In the genomic region with DNA sequence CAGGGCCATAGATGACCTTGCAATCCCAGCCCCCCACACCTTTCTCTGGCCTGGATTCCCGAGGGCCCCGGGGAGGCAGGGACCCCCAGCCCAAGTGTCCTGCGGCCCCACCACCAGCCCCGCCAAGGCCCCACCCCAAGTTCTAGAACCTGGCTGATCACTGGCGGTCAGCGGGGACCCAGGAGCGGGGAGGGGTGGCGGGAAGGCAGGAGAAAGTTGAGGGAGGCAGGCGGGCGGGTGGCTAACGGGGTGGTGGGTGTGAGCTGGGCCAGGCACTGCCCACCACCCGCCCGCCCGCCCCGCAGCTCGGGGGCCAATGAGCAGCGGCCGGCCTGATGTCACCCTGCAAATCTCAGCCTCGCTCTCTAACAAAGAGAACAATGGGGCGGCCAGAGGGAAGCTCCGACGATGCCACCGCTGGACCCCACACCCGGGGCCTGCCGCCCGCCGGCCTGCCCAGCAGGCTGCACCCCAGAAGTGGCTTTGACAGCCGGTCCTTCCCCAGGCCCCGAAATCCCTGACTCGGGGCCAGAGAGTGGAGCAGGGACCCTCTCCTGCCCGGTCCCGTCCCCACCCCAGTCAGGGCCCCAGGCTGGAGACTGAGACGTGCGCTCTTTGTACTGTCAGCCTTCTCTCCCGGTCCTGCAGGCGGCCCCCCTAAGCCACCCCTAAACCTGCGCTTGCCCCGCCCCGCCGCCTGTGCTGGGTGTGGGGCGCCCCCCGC, we compare ENCODE assay signal across 9 cellular contexts. TPM values are rescaled to one million over a fixed set of nuclear protein-coding genes. Genes with fewer than 3 reads are reported as not detected.
DNase-seq lines count a peak whose midpoint lies in the region; ATAC-seq and TF ChIP-seq lines count a peak whose summit lies in the region.
"Had no signal": no experiment of that assay in that cellular context is flagged by ENCODE, and none has a peak within 500 bp of the region (broad histone marks: within the 10 kb centered on the region; RNA-seq: fewer than 3 reads in every experiment).

No MANE protein-coding gene starts in this region.

- H3K4me1 ChIP-seq in fibroblast of lung (ENCODE audit: control insufficient read depth, extremely low read depth, insufficient read depth, low read length): peaks cover 7% of the 10 kb centered on the region

- H3K9me3 Mint-ChIP-seq in activated CD4-positive, alpha-beta T cell treated with anti-CD3 and anti-CD28 coated beads, Interleukin-2, amount 10 ng/mL, durations not matched to agents 7 days and 5 days: no peaks in the 10 kb centered on the region
- H3K9me3 Mint-ChIP-seq in activated CD4-positive, alpha-beta T cell treated with anti-CD3 and anti-CD28 coated beads for 36 hours (ENCODE audit: low read depth): no peaks in the 10 kb centered on the region
- H3K9me3 Mint-ChIP-seq in nephron: no peaks in the 10 kb centered on the region

- H3K4me1 Mint-ChIP-seq in activated CD4-positive, alpha-beta T cell treated with anti-CD3 and anti-CD28 coated beads, Interleukin-2, amount 10 ng/mL, durations not matched to agents 7 days and 5 days: peaks cover 11% of the 10 kb centered on the region
- no peaks in the 10 kb centered on the region for H3K4me1 Mint-ChIP-seq in activated CD4-positive, alpha-beta T cell treated with anti-CD3 and anti-CD28 coated beads for 36 hours
- no peaks in the 10 kb centered on the region for H3K4me1 Mint-ChIP-seq in nephron

- H3K27ac ChIP-seq in fibroblast of lung (ENCODE audit: insufficient read depth, low read length): peak overlapping the region; percentile 83

- no peak overlapping the region for H3K27ac Mint-ChIP-seq in activated CD4-positive, alpha-beta T cell treated with anti-CD3 and anti-CD28 coated beads, Interleukin-2, amount 10 ng/mL, durations not matched to agents 7 days and 5 days
- H3K27ac Mint-ChIP-seq in activated CD4-positive, alpha-beta T cell treated with anti-CD3 and anti-CD28 coated beads for 36 hours: no peak overlapping the region
- H3K27ac Mint-ChIP-seq in nephron: peak overlapping the region in 1 of 3 experiments; percentile 81
- H3K27ac Mint-ChIP-seq: activated naive CD8-positive, alpha-beta T cell had no signal

- no peaks in the 10 kb centered on the region for H3K9me3 ChIP-seq in fibroblast of lung (ENCODE audit: control insufficient read depth, insufficient read depth, low read depth, low read length)

- no peaks in the 10 kb centered on the region for H4K20me1 ChIP-seq in fibroblast of lung (ENCODE audit: control insufficient read depth, extremely low read depth, insufficient read depth, low read length)

- no peaks in the 10 kb centered on the region for H3K27me3 ChIP-seq in fibroblast of lung (ENCODE audit: control insufficient read depth, insufficient read depth, low read length)

- no peak for ATAC-seq in activated CD4-positive, alpha-beta T cell treated with anti-CD3 and anti-CD28 coated beads for 36 hours

- no peaks in the 10 kb centered on the region for H3K36me3 ChIP-seq in fibroblast of lung (ENCODE audit: control insufficient read depth, insufficient read depth, low read length)

- in situ Hi-C loops in SK-MEL-5 (cut with HindIII; ENCODE audit: low pct_unique_long_range_greater_than_20kb, low sequenced_read_pairs): no loop called here

- peaks cover 43% of the 10 kb centered on the region for H3K79me2 ChIP-seq in fibroblast of lung (ENCODE audit: control insufficient read depth, insufficient read depth, low read length)

- CTCF ChIA-PET in activated CD4-positive, alpha-beta T cell treated with anti-CD3 and anti-CD28 coated beads, Interleukin-2, amount 10 ng/mL, durations not matched to agents 7 days and 5 days (lab: Charles Lee): no interaction called here
- CTCF ChIA-PET in activated CD4-positive, alpha-beta T cell treated with anti-CD3 and anti-CD28 coated beads for 36 hours (lab: Charles Lee): no interaction called here

- TF ChIP-seq CTCF in fibroblast of lung (conservative IDR thresholded peaks at IDR 0.05 in 1 of 2, IDR thresholded peaks at IDR 0.05 in 1 of 2; ENCODE audit: low read depth in 1 of 2, low read length in 2 of 2) (no peak), nephron (IDR thresholded peaks at IDR 0.05; ENCODE audit: unreplicated experiment in 3 of 3) (no peak)

- POLR2A ChIA-PET in activated CD4-positive, alpha-beta T cell treated with anti-CD3 and anti-CD28 coated beads, Interleukin-2, amount 10 ng/mL, durations not matched to agents 7 days and 5 days (lab: Charles Lee): no interaction called here
- POLR2A ChIA-PET in activated CD4-positive, alpha-beta T cell treated with anti-CD3 and anti-CD28 coated beads for 36 hours (lab: Charles Lee): no interaction called here

- H3K4me2 ChIP-seq in fibroblast of lung (ENCODE audit: extremely low read depth, insufficient read depth, low read length): peak overlapping the region; percentile 80

- peak overlapping the region; percentile 67 to 84 (median 79) for H3K4me3 ChIP-seq in fibroblast of lung (replicated peaks in 1 of 4; ENCODE audit: control extremely low read depth in 1 of 4, insufficient read depth in 1 of 4, low read depth in 3 of 4, low read length in 4 of 4)

- H2AFZ ChIP-seq in fibroblast of lung (ENCODE audit: low read length): no peak overlapping the region

- DNase-seq in activated CD4-positive, alpha-beta T cell treated with anti-CD3 and anti-CD28 coated beads, Interleukin-2, amount 10 ng/mL, durations not matched to agents 7 days and 5 days: no peak
- no peak for DNase-seq in activated CD4-positive, alpha-beta T cell treated with anti-CD3 and anti-CD28 coated beads for 36 hours
- DNase-seq in SK-MEL-5 (ENCODE audit: low read depth, low spot score) (peak; percentile 22), fibroblast of lung (ENCODE audit: low read depth in 2 of 2) (peak; percentile 79 to 87), DMS53 treated with DMSO at 0.1 percent for 48 hours (lab: John Stamatoyannopoulos, UW; ENCODE audit: unreplicated experiment) (no peak), LoVo (ENCODE audit: low spot score) (no peak)
- no peak for DNase-seq in activated CD8-positive, alpha-beta memory T cell treated with anti-CD3 and anti-CD28 coated beads, Interleukin-2, amount 50 U/mL, for 4 hours

- intact Hi-C loops in activated CD4-positive, alpha-beta T cell treated with anti-CD3 and anti-CD28 coated beads for 36 hours (cut with DNase I, micrococcal nuclease): no loop called here

- H3K9ac ChIP-seq in fibroblast of lung (ENCODE audit: insufficient read depth, low read length): peak overlapping the region; percentile 89

- H3K4me3 Mint-ChIP-seq in activated CD4-positive, alpha-beta T cell treated with anti-CD3 and anti-CD28 coated beads, Interleukin-2, amount 10 ng/mL, durations not matched to agents 7 days and 5 days: peak overlapping the region; percentile 27
- H3K4me3 Mint-ChIP-seq in activated CD4-positive, alpha-beta T cell treated with anti-CD3 and anti-CD28 coated beads for 36 hours: no peak overlapping the region
- H3K4me3 Mint-ChIP-seq in nephron: peak overlapping the region; percentile 76 to 80 (median 79)
- H3K4me3 Mint-ChIP-seq: activated naive CD8-positive, alpha-beta T cell had no signal

- H3K36me3 Mint-ChIP-seq in activated CD4-positive, alpha-beta T cell treated with anti-CD3 and anti-CD28 coated beads, Interleukin-2, amount 10 ng/mL, durations not matched to agents 7 days and 5 days (ENCODE audit: low read depth): no peaks in the 10 kb centered on the region
- H3K36me3 Mint-ChIP-seq in activated CD4-positive, alpha-beta T cell treated with anti-CD3 and anti-CD28 coated beads for 36 hours (ENCODE audit: low read depth): no peaks in the 10 kb centered on the region
- peaks cover 23% of the 10 kb centered on the region for H3K36me3 Mint-ChIP-seq in nephron (ENCODE audit: low read depth)
- H3K36me3 Mint-ChIP-seq: activated naive CD8-positive, alpha-beta T cell had no signal

- peaks cover 13% of the 10 kb centered on the region for H3K27me3 Mint-ChIP-seq in activated CD4-positive, alpha-beta T cell treated with anti-CD3 and anti-CD28 coated beads, Interleukin-2, amount 10 ng/mL, durations not matched to agents 7 days and 5 days
- peaks cover 7% of the 10 kb centered on the region for H3K27me3 Mint-ChIP-seq in activated CD4-positive, alpha-beta T cell treated with anti-CD3 and anti-CD28 coated beads for 36 hours
- peaks cover 5% of the 10 kb centered on the region for H3K27me3 Mint-ChIP-seq in nephron (ENCODE audit: low read depth)
- H3K27me3 Mint-ChIP-seq: activated naive CD8-positive, alpha-beta T cell had no signal

RNA-seq across cellular contexts. Expression of gene MEX3D, which starts 1.6 kb away (rescaled TPM):
- total RNA-seq in activated CD4-positive, alpha-beta T cell treated with anti-CD3 and anti-CD28 coated beads, Interleukin-2, amount 10 ng/mL, durations not matched to agents 7 days and 5 days: 10 to 100 TPM in 1 of 2 experiments, 1 to 10 TPM in 1; 10.0 to 12.1 TPM
- total RNA-seq in activated CD4-positive, alpha-beta T cell treated with anti-CD3 and anti-CD28 coated beads for 36 hours: 1 to 10 TPM; 6.2 to 6.7 TPM
- total RNA-seq in SK-MEL-5 (2014; rRNA removed; shearing (Covaris generic)): 7.9 and 11.6 TPM in 2 replicates
- polyA plus RNA-seq in SK-MEL-5 (2015; cell fraction: cytosol; rRNA removed): 11.5 and 16.0 TPM in 2 replicates
- 0.19 and 2.1 TPM in 2 replicates for polyA plus RNA-seq in SK-MEL-5 (2015; cell fraction: nucleus; rRNA removed)
- total RNA-seq in fibroblast of lung: 33.0 and 40.1 TPM in 2 replicates
- 5.3 and 6.3 TPM in 2 replicates for polyA plus RNA-seq in fibroblast of lung
- 10.3 and 15.2 TPM in 2 replicates for polyA plus RNA-seq in fibroblast of lung (2012)
- polyA minus RNA-seq in fibroblast of lung (ENCODE audit: low replicate concordance): 3.8 and 4.1 TPM in 2 replicates

RNA-seq across cellular contexts. Expression of gene MBD3, which starts 26.1 kb away (rescaled TPM):
- total RNA-seq in activated CD4-positive, alpha-beta T cell treated with anti-CD3 and anti-CD28 coated beads, Interleukin-2, amount 10 ng/mL, durations not matched to agents 7 days and 5 days: 10 to 100 TPM; 76.2 to 93.3 TPM
- total RNA-seq in activated CD4-positive, alpha-beta T cell treated with anti-CD3 and anti-CD28 coated beads for 36 hours: 10 to 100 TPM; 68.9 to 87.5 TPM
- 76.4 and 84.2 TPM in 2 replicates for total RNA-seq in SK-MEL-5 (2014; rRNA removed; shearing (Covaris generic))
- 100 and 107 TPM in 2 replicates for polyA plus RNA-seq in SK-MEL-5 (2015; cell fraction: cytosol; rRNA removed)
- polyA plus RNA-seq in SK-MEL-5 (2015; cell fraction: nucleus; rRNA removed): 86.3 and 103 TPM in 2 replicates
- 66.8 and 85.2 TPM in 2 replicates for total RNA-seq in fibroblast of lung
- 19.8 and 27.6 TPM in 2 replicates for polyA plus RNA-seq in fibroblast of lung
- 42.7 and 73.7 TPM in 2 replicates for polyA plus RNA-seq in fibroblast of lung (2012)
- 30.6 and 41.2 TPM in 2 replicates for polyA minus RNA-seq in fibroblast of lung (ENCODE audit: low replicate concordance)

RNA-seq across cellular contexts. Expression of gene UQCR11, which starts 38.7 kb away (rescaled TPM):
- 100 to 1,000 TPM; 144 to 184 TPM for total RNA-seq in activated CD4-positive, alpha-beta T cell treated with anti-CD3 and anti-CD28 coated beads, Interleukin-2, amount 10 ng/mL, durations not matched to agents 7 days and 5 days
- 100 to 1,000 TPM; 152 to 226 TPM for total RNA-seq in activated CD4-positive, alpha-beta T cell treated with anti-CD3 and anti-CD28 coated beads for 36 hours
- 150 and 162 TPM in 2 replicates for total RNA-seq in SK-MEL-5 (2014; rRNA removed; shearing (Covaris generic))
- polyA plus RNA-seq in SK-MEL-5 (2015; cell fraction: cytosol; rRNA removed): 114 and 197 TPM in 2 replicates
- polyA plus RNA-seq in SK-MEL-5 (2015; cell fraction: nucleus; rRNA removed): 25.7 and 30.1 TPM in 2 replicates
- total RNA-seq in fibroblast of lung: 89.2 and 110 TPM in 2 replicates
- 92.5 and 101 TPM in 2 replicates for polyA plus RNA-seq in fibroblast of lung
- polyA plus RNA-seq in fibroblast of lung (2012): 336 and 378 TPM in 2 replicates
- polyA minus RNA-seq in fibroblast of lung (ENCODE audit: low replicate concordance): 11.5 and 28.6 TPM in 2 replicates

RNA-seq across cellular contexts. Expression of gene PLK5, which starts 42.7 kb away (rescaled TPM):
- total RNA-seq in activated CD4-positive, alpha-beta T cell treated with anti-CD3 and anti-CD28 coated beads, Interleukin-2, amount 10 ng/mL, durations not matched to agents 7 days and 5 days: not detected
- not detected for total RNA-seq in activated CD4-positive, alpha-beta T cell treated with anti-CD3 and anti-CD28 coated beads for 36 hours
- total RNA-seq in SK-MEL-5 (2014; rRNA removed; shearing (Covaris generic)): not detected in 2 replicates
- not detected in 2 replicates for polyA plus RNA-seq in SK-MEL-5 (2015; cell fraction: cytosol; rRNA removed)
- polyA plus RNA-seq in SK-MEL-5 (2015; cell fraction: nucleus; rRNA removed): 0.64 and 2.5 TPM in 2 replicates
- total RNA-seq in fibroblast of lung: not detected in 2 replicates
- polyA plus RNA-seq in fibroblast of lung: not detected in 2 replicates
- not detected in 2 replicates for polyA plus RNA-seq in fibroblast of lung (2012)
- not detected in 2 replicates for polyA minus RNA-seq in fibroblast of lung (ENCODE audit: low replicate concordance)

RNA-seq across cellular contexts. Expression of gene ADAMTSL5, which starts 53.7 kb away (rescaled TPM):
- 1 to 10 TPM; 4.2 to 5.4 TPM for total RNA-seq in activated CD4-positive, alpha-beta T cell treated with anti-CD3 and anti-CD28 coated beads, Interleukin-2, amount 10 ng/mL, durations not matched to agents 7 days and 5 days
- total RNA-seq in activated CD4-positive, alpha-beta T cell treated with anti-CD3 and anti-CD28 coated beads for 36 hours: 1 to 10 TPM; 2.5 to 3.8 TPM
- total RNA-seq in SK-MEL-5 (2014; rRNA removed; shearing (Covaris generic)): 2.8 and 4.4 TPM in 2 replicates
- polyA plus RNA-seq in SK-MEL-5 (2015; cell fraction: cytosol; rRNA removed): 18.8 and 26.4 TPM in 2 replicates
- 28.0 and 49.4 TPM in 2 replicates for polyA plus RNA-seq in SK-MEL-5 (2015; cell fraction: nucleus; rRNA removed)
- 1.5 and 3.1 TPM in 2 replicates for total RNA-seq in fibroblast of lung
- polyA plus RNA-seq in fibroblast of lung: 4.3 and 4.7 TPM in 2 replicates
- 7.6 and 8.4 TPM in 2 replicates for polyA plus RNA-seq in fibroblast of lung (2012)
- 4.3 and 4.8 TPM in 2 replicates for polyA minus RNA-seq in fibroblast of lung (ENCODE audit: low replicate concordance)

Comparison
In these comparisons a context has a peak if more than half of its experiments do, and no peak if none do; other contexts are left out.
1. DNase-seq: peak in SK-MEL-5 (single experiment) and fibroblast of lung (2 of 2); none in activated CD4-positive, alpha-beta T cell treated with anti-CD3 and anti-CD28 coated beads, Interleukin-2, amount 10 ng/mL, durations not matched to agents 7 days and 5 days (single experiment), activated CD4-positive, alpha-beta T cell treated with anti-CD3 and anti-CD28 coated beads for 36 hours (single experiment), activated CD8-positive, alpha-beta memory T cell treated with anti-CD3 and anti-CD28 coated beads, Interleukin-2, amount 50 U/mL, for 4 hours (single experiment), DMS53 treated with DMSO at 0.1 percent for 48 hours (single experiment) and LoVo (single experiment).